Comparison of ENCODE assay signal across 29 cellular contexts in the genomic region with DNA sequence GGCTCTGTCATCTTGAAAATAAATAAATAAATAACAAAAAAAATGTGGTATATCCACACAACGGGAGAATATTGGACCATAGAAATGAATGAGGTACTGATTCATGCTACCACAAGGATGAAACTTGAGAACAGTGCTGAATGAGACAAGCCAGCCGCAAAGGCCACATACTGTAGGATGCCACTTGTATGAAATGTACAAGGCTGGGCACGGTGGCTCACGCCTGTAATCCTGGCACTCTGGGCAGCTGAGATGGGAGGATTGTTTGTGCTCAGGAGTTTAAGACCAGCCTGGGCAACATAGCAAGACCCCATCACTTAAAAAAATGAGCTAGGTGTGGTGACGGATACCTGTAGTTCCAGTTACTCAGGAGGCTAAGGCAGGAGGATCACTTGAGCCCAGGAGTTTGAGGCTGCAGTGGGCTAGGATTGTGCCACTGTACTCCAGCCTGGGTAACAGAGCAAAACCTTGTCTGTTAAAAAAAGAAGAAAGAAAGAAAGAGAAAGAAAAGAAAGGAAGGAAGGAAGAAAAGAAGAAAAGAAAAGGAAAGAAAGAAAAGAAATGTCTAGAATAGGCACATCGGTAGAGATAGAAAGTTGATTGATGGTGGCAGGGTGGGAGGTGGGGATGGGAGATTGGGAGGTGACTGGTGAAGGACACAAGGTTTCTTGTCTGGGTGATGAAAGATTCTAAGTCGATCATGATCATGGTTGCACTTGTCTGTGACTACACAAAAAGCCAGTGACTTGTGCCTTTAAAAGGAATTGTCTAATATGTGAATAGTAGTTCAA. TPM values are rescaled to one million over a fixed set of nuclear protein-coding genes. Genes with fewer than 3 reads are reported as not detected.
DNase-seq lines count a peak whose midpoint lies in the region; ATAC-seq and TF ChIP-seq lines count a peak whose summit lies in the region.
"Had no signal": no experiment of that assay in that cellular context is flagged by ENCODE, and none has a peak within 500 bp of the region (broad histone marks: within the 10 kb centered on the region; RNA-seq: fewer than 3 reads in every experiment).

No MANE protein-coding gene starts in this region.

- no peaks in the 10 kb centered on the region for H3K36me3 ChIP-seq in gastrocnemius medialis
- H3K36me3 ChIP-seq: BE2C, heart left ventricle, pancreas, right atrium auricular region, spleen had no signal

- H3K4me1 Mint-ChIP-seq in activated T-cell treated with anti-CD3 and anti-CD28 coated beads, Interleukin-2, amount 50 U/mL, for 72 hours (ENCODE audit: low read depth): peaks cover 24% of the 10 kb centered on the region
- no peaks in the 10 kb centered on the region for H3K4me1 Mint-ChIP-seq in central memory CD8-positive, alpha-beta T cell
- H3K4me1 Mint-ChIP-seq: nephron had no signal

- H3K36me3 Mint-ChIP-seq in activated T-cell treated with anti-CD3 and anti-CD28 coated beads, Interleukin-2, amount 50 U/mL, for 72 hours (ENCODE audit: insufficient read depth in 2 of 2): no peaks in the 10 kb centered on the region
- H3K36me3 Mint-ChIP-seq in central memory CD8-positive, alpha-beta T cell (ENCODE audit: insufficient read depth): peaks cover 4% of the 10 kb centered on the region

- no peak overlapping the region for H3K4me3 ChIP-seq in gastrocnemius medialis
- H3K4me3 ChIP-seq: body of pancreas, heart left ventricle, lung, pancreas, right atrium auricular region, spleen had no signal

- H3K27ac ChIP-seq in gastrocnemius medialis: peak overlapping the region in 3 of 4 donors; percentile 48 to 76 (median 65)
- H3K27ac ChIP-seq: body of pancreas, epithelial cell of prostate, heart left ventricle, pancreas, right atrium auricular region, spleen had no signal

- peak overlapping the region; percentile 49 for H3K27ac Mint-ChIP-seq in activated T-cell treated with anti-CD3 and anti-CD28 coated beads, Interleukin-2, amount 50 U/mL, for 72 hours
- H3K27ac Mint-ChIP-seq in central memory CD8-positive, alpha-beta T cell (ENCODE audit: low read depth): peak overlapping the region; percentile 16
- H3K27ac Mint-ChIP-seq: activated CD4-positive, alpha-beta memory T cell treated with anti-CD3 and anti-CD28 coated beads, Interleukin-2, amount 10 ng/mL, durations not matched to agents 7 days and 5 days; nephron had no signal

- in situ Hi-C loops in gastrocnemius medialis (cut with MboI; ENCODE audit: low sequenced_read_pairs in 4 of 4): loop anchor here in 1 of 4 donors (10.0 kb wide), 1 partner anchor 73 kb away; the partner anchor contains the start of genes FXYD1 and LGI4

- H3K9me3 ChIP-seq in gastrocnemius medialis: no peaks in the 10 kb centered on the region
- H3K9me3 ChIP-seq: BE2C, body of pancreas, pancreas, right atrium auricular region had no signal

- no peaks in the 10 kb centered on the region for H3K27me3 ChIP-seq in gastrocnemius medialis
- H3K27me3 ChIP-seq: body of pancreas, pancreas, right atrium auricular region, spleen had no signal

- no peak for TF ChIP-seq CTCF in gastrocnemius medialis (IDR thresholded peaks at IDR 0.05 in 4 of 5, conservative IDR thresholded peaks at IDR 0.05 in 1 of 5)

- no peaks in the 10 kb centered on the region for H3K27me3 Mint-ChIP-seq in activated T-cell treated with anti-CD3 and anti-CD28 coated beads, Interleukin-2, amount 50 U/mL, for 72 hours (ENCODE audit: low read depth)
- H3K27me3 Mint-ChIP-seq in central memory CD8-positive, alpha-beta T cell: peaks cover 4% of the 10 kb centered on the region
- H3K27me3 Mint-ChIP-seq: activated CD4-positive, alpha-beta memory T cell treated with anti-CD3 and anti-CD28 coated beads, Interleukin-2, amount 10 ng/mL, durations not matched to agents 7 days and 5 days had no signal

- TF ChIP-seq POLR2A in gastrocnemius medialis (IDR thresholded peaks at IDR 0.05): no peak

- H3K9me3 Mint-ChIP-seq in activated T-cell treated with anti-CD3 and anti-CD28 coated beads, Interleukin-2, amount 50 U/mL, for 72 hours: peaks cover 0 to 2% of the 10 kb centered on the region in 2 donors
- no peaks in the 10 kb centered on the region for H3K9me3 Mint-ChIP-seq in central memory CD8-positive, alpha-beta T cell
- H3K9me3 Mint-ChIP-seq: activated CD4-positive, alpha-beta memory T cell treated with anti-CD3 and anti-CD28 coated beads, Interleukin-2, amount 10 ng/mL, durations not matched to agents 7 days and 5 days; nephron had no signal

- no peak for DNase-seq in activated T-cell treated with anti-CD3 and anti-CD28 coated beads, Interleukin-2, amount 50 U/mL, for 72 hours
- DNase-seq in activated T-cell treated with anti-CD3 and anti-CD28 coated beads, Interleukin-2, amount 50 U/mL, for 48 hours: no peak
- peak; percentile 80 for DNase-seq in LHCN-M2 (ENCODE audit: low read depth)
- no peak for DNase-seq in central memory CD8-positive, alpha-beta T cell (ENCODE audit: low spot score in 2 of 2)
- DNase-seq in gastrocnemius medialis: peak; percentile 52 to 72
- DNase-seq in CD1c-positive myeloid dendritic cell (ENCODE audit: extremely low spot score): no peak
- DNase-seq: activated CD4-positive, alpha-beta memory T cell treated with anti-CD3 and anti-CD28 coated beads, Interleukin-2, amount 10 ng/mL, durations not matched to agents 7 days and 5 days; activated CD4-positive, CD25-positive, alpha-beta regulatory T cell treated with anti-CD3 and anti-CD28 coated beads, Interleukin-2, amount 50 U/mL, for 72 hours; activated effector memory CD4-positive, alpha-beta T cell treated with anti-CD3 and anti-CD28 coated beads, Interleukin-2, amount 50 U/mL, for 16 hours; BE2C; body of pancreas; DMS79; effector CD4-positive, alpha-beta T cell; NCI-H1092 treated with DMSO at 0.1 percent for 48 hours; NCI-H187 treated with DMSO at 0.1 percent for 48 hours; NCI-H524 treated with DMSO at 0.1 percent for 48 hours; pancreas; SHP77; spleen; trophoblast cell had no signal

- no peak overlapping the region for H3K4me3 Mint-ChIP-seq in activated T-cell treated with anti-CD3 and anti-CD28 coated beads, Interleukin-2, amount 50 U/mL, for 72 hours
- no peak overlapping the region for H3K4me3 Mint-ChIP-seq in central memory CD8-positive, alpha-beta T cell
- H3K4me3 Mint-ChIP-seq: activated CD4-positive, alpha-beta memory T cell treated with anti-CD3 and anti-CD28 coated beads, Interleukin-2, amount 10 ng/mL, durations not matched to agents 7 days and 5 days; nephron had no signal

- no peak for ATAC-seq in activated T-cell treated with anti-CD3 and anti-CD28 coated beads, Interleukin-2, amount 50 U/mL, for 72 hours (replicated peaks in 1 of 2)
- ATAC-seq in central memory CD8-positive, alpha-beta T cell (replicated peaks; ENCODE audit: extremely low read depth, poor library complexity, severe bottlenecking): no peak
- ATAC-seq in gastrocnemius medialis (peak; percentile 92), GM21528 (IDR thresholded peaks at IDR 0.05; ENCODE audit: low FRiP score, unreplicated experiment) (no peak), HG02798 (IDR thresholded peaks at IDR 0.05; ENCODE audit: poor library complexity, unreplicated experiment) (no peak)
- ATAC-seq: body of pancreas, heart left ventricle, pancreas had no signal

- peaks cover 8 to 17% of the 10 kb centered on the region in 2 donors for H3K4me1 ChIP-seq in gastrocnemius medialis
- H3K4me1 ChIP-seq: BE2C, heart left ventricle, right atrium auricular region had no signal

- intact Hi-C loops in gastrocnemius medialis (cut with DNase I; ENCODE audit: low total_unique reads): no loop called here

RNA-seq across cellular contexts. Expression of gene HPN, which starts 20.3 kb away (rescaled TPM):
- total RNA-seq in activated T-cell treated with anti-CD3 and anti-CD28 coated beads, Interleukin-2, amount 50 U/mL, for 72 hours: under 1 TPM; 0.19 to 0.30 TPM
- 0.11 TPM in 1 of 2 replicates, not detected in the other for total RNA-seq in LHCN-M2 (2014; rRNA removed)
- not detected for polyA plus RNA-seq in LHCN-M2 (2012)
- 10 to 100 TPM in 3 of 4 donors, 1 to 10 TPM in 1; 9.1 to 24.0 (median 17.1) TPM for total RNA-seq in gastrocnemius medialis
- total RNA-seq: activated CD4-positive, alpha-beta memory T cell treated with anti-CD3 and anti-CD28 coated beads, Interleukin-2, amount 10 ng/mL, durations not matched to agents 7 days and 5 days; fibroblast of villous mesenchyme had no signal

RNA-seq across cellular contexts. Expression of gene SCN1B, which starts 31.5 kb away (rescaled TPM):
- 1 to 10 TPM; 2.7 to 4.7 TPM for total RNA-seq in activated T-cell treated with anti-CD3 and anti-CD28 coated beads, Interleukin-2, amount 50 U/mL, for 72 hours
- total RNA-seq in LHCN-M2 (2014; rRNA removed) (1.4 and 2.3 TPM in 2 replicates), gastrocnemius medialis (100 to 1,000 TPM; 194 to 469 (median 289) TPM)
- 3.5 TPM for polyA plus RNA-seq in LHCN-M2 (2012)

RNA-seq across cellular contexts. Expression of gene FXYD3, which starts 53.8 kb away (rescaled TPM):
- total RNA-seq in activated T-cell treated with anti-CD3 and anti-CD28 coated beads, Interleukin-2, amount 50 U/mL, for 72 hours: not detected
- not detected in 2 replicates for total RNA-seq in LHCN-M2 (2014; rRNA removed)
- polyA plus RNA-seq in LHCN-M2 (2012): not detected
- 10 to 100 TPM in 1 of 4 donors, under 1 TPM in 1, not detected in 2; 0.26 to 13.4 TPM for total RNA-seq in gastrocnemius medialis
- total RNA-seq: activated CD4-positive, alpha-beta memory T cell treated with anti-CD3 and anti-CD28 coated beads, Interleukin-2, amount 10 ng/mL, durations not matched to agents 7 days and 5 days; fibroblast of villous mesenchyme; mononuclear cell; spleen had no signal

Comparison
In these comparisons a context has a peak if more than half of its experiments do, and no peak if none do; other contexts are left out.
1. ATAC-seq: peak in gastrocnemius medialis (2 of 2); none in activated T-cell treated with anti-CD3 and anti-CD28 coated beads, Interleukin-2, amount 50 U/mL, for 72 hours (0 of 2), central memory CD8-positive, alpha-beta T cell (single experiment), GM21528 (single experiment) and HG02798 (single experiment).
2. DNase-seq: peak in LHCN-M2 (single experiment) and gastrocnemius medialis (2 of 2); none in activated T-cell treated with anti-CD3 and anti-CD28 coated beads, Interleukin-2, amount 50 U/mL, for 72 hours (0 of 2), activated T-cell treated with anti-CD3 and anti-CD28 coated beads, Interleukin-2, amount 50 U/mL, for 48 hours (0 of 2), central memory CD8-positive, alpha-beta T cell (0 of 2) and CD1c-positive myeloid dendritic cell (single experiment).
3. RNA of gene SCN1B, which starts 31.5 kb away (total RNA-seq): 194 to 469 TPM in gastrocnemius medialis; 2.7 to 4.7 TPM in activated T-cell treated with anti-CD3 and anti-CD28 coated beads, Interleukin-2, amount 50 U/mL, for 72 hours and 1.4 to 2.3 TPM in LHCN-M2; every median in the first group is over 10 times any median in the second.